In the genomic region with DNA sequence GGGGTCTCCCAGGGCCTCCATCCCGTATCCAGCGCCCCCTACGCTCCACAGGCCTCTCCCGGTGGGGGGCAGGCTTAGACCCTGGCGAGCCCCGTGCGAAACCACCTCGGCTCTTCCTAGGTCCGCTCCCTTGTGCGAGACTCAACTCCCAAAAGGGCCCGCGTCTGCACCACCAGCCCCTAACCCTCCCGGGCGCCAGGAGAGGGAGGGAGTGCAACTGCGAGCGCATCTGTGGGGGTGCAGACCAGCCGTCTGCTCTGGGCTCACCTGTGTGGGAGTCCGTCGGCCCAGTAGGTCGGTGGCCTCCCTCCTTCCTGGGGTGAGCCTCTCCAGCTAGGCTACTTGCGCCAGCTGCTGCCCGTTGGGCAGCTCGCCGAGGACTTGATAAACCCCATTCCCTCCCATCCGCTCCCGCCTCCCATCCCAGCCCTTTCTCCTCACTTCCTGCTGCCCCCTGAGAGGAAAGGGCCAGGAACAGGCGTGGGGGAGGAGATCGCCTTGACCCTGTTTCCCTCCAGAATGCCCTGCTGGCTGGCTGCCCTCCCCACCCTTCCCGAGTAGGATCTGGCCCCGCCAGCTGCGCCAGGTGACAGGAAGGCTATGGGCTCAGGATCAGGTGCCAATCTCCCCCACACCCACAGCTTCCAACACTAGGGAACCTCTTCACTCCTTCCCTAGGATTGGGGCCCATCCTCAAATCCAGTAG, we compare ENCODE assay signal across 8 cellular contexts. TPM values are rescaled to one million over a fixed set of nuclear protein-coding genes. Genes with fewer than 3 reads are reported as not detected.
A peak's percentile ranks its signal among the peaks of the same experiment; 100 is the strongest.
DNase-seq lines count a peak whose midpoint lies in the region; ATAC-seq and TF ChIP-seq lines count a peak whose summit lies in the region.

A gene with protein sequence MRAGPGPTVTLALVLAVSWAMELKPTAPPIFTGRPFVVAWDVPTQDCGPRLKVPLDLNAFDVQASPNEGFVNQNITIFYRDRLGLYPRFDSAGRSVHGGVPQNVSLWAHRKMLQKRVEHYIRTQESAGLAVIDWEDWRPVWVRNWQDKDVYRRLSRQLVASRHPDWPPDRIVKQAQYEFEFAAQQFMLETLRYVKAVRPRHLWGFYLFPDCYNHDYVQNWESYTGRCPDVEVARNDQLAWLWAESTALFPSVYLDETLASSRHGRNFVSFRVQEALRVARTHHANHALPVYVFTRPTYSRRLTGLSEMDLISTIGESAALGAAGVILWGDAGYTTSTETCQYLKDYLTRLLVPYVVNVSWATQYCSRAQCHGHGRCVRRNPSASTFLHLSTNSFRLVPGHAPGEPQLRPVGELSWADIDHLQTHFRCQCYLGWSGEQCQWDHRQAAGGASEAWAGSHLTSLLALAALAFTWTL (minus strand): TSS at position 360 of the 706 bp plus-strand sequence. CDS start 2,256 bp downstream, outside the sequence.

- H3F3A ChIP-seq in Loucy (ENCODE audit: low read depth): no peaks in the 10 kb centered on the region

- H3K9me2 ChIP-seq in Loucy (replicated peaks; ENCODE audit: low read depth, low read length): no peaks in the 10 kb centered on the region

- no peak for TF ChIP-seq POLR2A in breast epithelium (IDR thresholded peaks at IDR 0.05)

- H4K20me1 ChIP-seq in Loucy (ENCODE audit: insufficient read depth, low read length, poor library complexity, severe bottlenecking): peaks cover 19% of the 10 kb centered on the region

- H3K27me3 ChIP-seq in BE2C (no peaks in the 10 kb centered on the region), Loucy (ENCODE audit: insufficient read depth, low read length, poor library complexity, severe bottlenecking) (no peaks in the 10 kb centered on the region), breast epithelium (no peaks in the 10 kb centered on the region)

- TF ChIP-seq CTCF in BE2C (IDR thresholded peaks at IDR 0.05; ENCODE audit: low read depth, low read length) (no peak), Loucy (conservative IDR thresholded peaks at IDR 0.05; ENCODE audit: low read length) (no peak), breast epithelium (IDR thresholded peaks at IDR 0.05) (no peak), GM20000 (IDR thresholded peaks at IDR 0.05; ENCODE audit: extremely low read depth, missing control alignments) (no peak), GM10266 (IDR thresholded peaks at IDR 0.05; ENCODE audit: control insufficient read depth, insufficient read depth, low read depth, missing control alignments) (no peak)

- H3K36me3 ChIP-seq in BE2C (peaks cover 17% of the 10 kb centered on the region), Loucy (ENCODE audit: insufficient read depth, low read length) (no peaks in the 10 kb centered on the region), breast epithelium (no peaks in the 10 kb centered on the region)

- ATAC-seq in left lobe of liver (no peak), HG03135 (IDR thresholded peaks at IDR 0.05; ENCODE audit: unreplicated experiment) (no peak)

- peak within 1 kb of the TSS; percentile 95 for H3K4me2 ChIP-seq in Loucy (ENCODE audit: low read depth, low read length, poor library complexity, severe bottlenecking)

- H3K4me3 ChIP-seq in BE2C (ENCODE audit: low read depth, low read length): peak within 1 kb of the TSS; percentile 65
- peak within 1 kb of the TSS; percentile 78 for H3K4me3 ChIP-seq in Loucy (ENCODE audit: low read length, poor library complexity, severe bottlenecking)
- H3K4me3 ChIP-seq in breast epithelium: peak within 1 kb of the TSS; percentile 54 to 85 (median 79)

- intact Hi-C loops in breast epithelium (cut with DNase I; ENCODE audit: low total_unique reads): no loop called here

- peak within 1 kb of the TSS; percentile 98 for H2AFZ ChIP-seq in Loucy (ENCODE audit: low read length)

- H3K9ac ChIP-seq in Loucy (ENCODE audit: low read depth, low read length, poor library complexity, severe bottlenecking): peak within 1 kb of the TSS; percentile 77

- H3K27ac ChIP-seq in breast epithelium: peak within 1 kb of the TSS; percentile 93 to 94
- H3K27ac ChIP-seq in substantia nigra (ENCODE audit: low read depth, low read length, poor library complexity, severe bottlenecking): peak within 1 kb of the TSS; percentile 97

- H3K4me1 ChIP-seq in BE2C (peaks cover 3% of the 10 kb centered on the region), Loucy (ENCODE audit: insufficient read depth, low read length, poor library complexity, severe bottlenecking) (peaks cover 38% of the 10 kb centered on the region), breast epithelium (peaks cover 18 to 38% of the 10 kb centered on the region in 2 donors)

- no peaks in the 10 kb centered on the region for H3K9me3 ChIP-seq in BE2C
- H3K9me3 ChIP-seq in Loucy (ENCODE audit: insufficient read depth, low read depth, low read length): no peaks in the 10 kb centered on the region
- H3K9me3 ChIP-seq in breast epithelium: no peaks in the 10 kb centered on the region

- peaks cover 43% of the 10 kb centered on the region for H3K79me2 ChIP-seq in Loucy (ENCODE audit: insufficient read depth, low read length)

- DNase-seq in BE2C (no peak), breast epithelium (ENCODE audit: low spot score in 2 of 2) (no peak), left lobe of liver (ENCODE audit: low spot score) (peak; percentile 75), substantia nigra (lab: John Stamatoyannopoulos, UW) (peak in 3 of 49 donors; percentile 27 to 48 (median 40)), GM20000 (ENCODE audit: low spot score) (no peak), GM10266 (ENCODE audit: extremely low spot score) (no peak)

RNA-seq across cellular contexts. Expression of the gene that starts here (rescaled TPM):
- 73.0 TPM for polyA plus RNA-seq in BE2C (2012; ENCODE audit: insufficient read depth, insufficient read length, low read depth)
- total RNA-seq in breast epithelium: 100 to 1,000 TPM in 1 of 3 donors, 10 to 100 TPM in 2; 66.0 to 215 (median 96.0) TPM
- total RNA-seq in left lobe of liver: 21.6 TPM
